In the genomic region with DNA sequence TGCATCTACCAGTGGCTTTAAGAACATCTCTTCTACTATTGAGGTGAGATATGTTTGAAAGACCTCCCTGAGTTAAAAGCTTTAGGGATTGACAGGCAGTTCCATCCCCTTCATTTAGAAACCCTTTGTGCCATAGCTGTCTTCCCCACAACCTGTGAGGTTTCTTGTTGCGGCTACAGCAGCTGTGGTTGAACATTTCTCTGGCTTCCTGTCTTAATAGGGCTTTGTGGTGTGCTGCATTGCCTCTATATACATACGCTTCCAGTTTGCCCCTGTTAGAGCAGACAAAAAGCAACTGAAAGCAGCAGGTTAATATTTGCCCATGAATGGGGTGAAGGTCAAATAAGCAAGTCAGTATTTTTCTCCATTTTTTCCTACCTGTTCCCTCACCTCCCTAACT, we compare ENCODE assay signal across 10 cellular contexts.
DNase-seq lines count a peak whose midpoint lies in the region; ATAC-seq, FAIRE-seq and TF ChIP-seq lines count a peak whose summit lies in the region.
"Had no signal": no experiment of that assay in that cellular context is flagged by ENCODE, and none has a peak within 500 bp of the region (broad histone marks: within the 10 kb centered on the region; RNA-seq: fewer than 3 reads in every experiment).

No MANE protein-coding gene starts in this region.

- no peak for TF ChIP-seq POLR2A in H54 (IDR thresholded peaks at IDR 0.05; ENCODE audit: low read depth, low read length)

- H3K4me3 ChIP-seq in WERI-Rb-1 (ENCODE audit: low read depth, low read length) = no peak overlapping the region

- no peaks in the 10 kb centered on the region for H3K9me3 ChIP-seq in WERI-Rb-1 (ENCODE audit: severe bottlenecking)

- no peaks in the 10 kb centered on the region for H3K27me3 ChIP-seq in WERI-Rb-1 (ENCODE audit: insufficient read depth, low read depth, severe bottlenecking)

- H3K27ac ChIP-seq in WERI-Rb-1 = no peak overlapping the region

- H3K36me3 ChIP-seq in WERI-Rb-1 = no peaks in the 10 kb centered on the region

- no peak for FAIRE-seq in H54 (lab: Jason Lieb, UNC)
- FAIRE-seq: A204.1, keratinocyte had no signal

- peak; percentile 98 for ATAC-seq in HG03521 (IDR thresholded peaks at IDR 0.05; ENCODE audit: unreplicated experiment)

- TF ChIP-seq CTCF in WERI-Rb-1 (IDR thresholded peaks at IDR 0.05; ENCODE audit: low read depth, low read length) = no peak

- DNase-seq in NK-92 treated with Interleukin-12 subunit alpha and Interleukin-12 subunit beta, amount 100 ng/mL, for 24 hours (lab: John Stamatoyannopoulos, UW) = peak; percentile 27
- no peak for DNase-seq in NK-92 (lab: John Stamatoyannopoulos, UW; ENCODE audit: unreplicated experiment)
- peak; percentile 15 for DNase-seq in activated T-helper 1 cell treated with Interleukin-2 at 50 U/mL for 16 hours (ENCODE audit: low read depth)
- peak; percentile 50 for DNase-seq in stimulated activated CD8-positive, alpha-beta memory T cell treated with anti-CD3 and anti-CD28 coated beads, Interleukin-4, amount 100 ng/mL, for 48 hours
- no peak for DNase-seq in WERI-Rb-1
- DNase-seq in H54 (ENCODE audit: insufficient read length, low spot score) = no peak
- no peak for DNase-seq in NCI-H526 treated with DMSO at 0.1 percent for 48 hours (lab: John Stamatoyannopoulos, UW)

Comparison
In these comparisons a context has a peak if more than half of its experiments do, and no peak if none do; other contexts are left out.
1. DNase-seq: peak in NK-92 treated with Interleukin-12 subunit alpha and Interleukin-12 subunit beta, amount 100 ng/mL, for 24 hours (single experiment), activated T-helper 1 cell treated with Interleukin-2 at 50 U/mL for 16 hours (single experiment) and stimulated activated CD8-positive, alpha-beta memory T cell treated with anti-CD3 and anti-CD28 coated beads, Interleukin-4, amount 100 ng/mL, for 48 hours (single experiment); none in NK-92 (single experiment), WERI-Rb-1 (single experiment), H54 (single experiment) and NCI-H526 treated with DMSO at 0.1 percent for 48 hours (single experiment).